In genomic region chr18:6682437-6683111, GRCh38 we compare ENCODE assay signal across 1 cellular context.
TF ChIP-seq lines count a peak whose summit lies in the region.

No MANE protein-coding gene starts in this region.

TF ChIP-seq in K562, 482 proteins besides CTCF, POLR2A, EP300 and RAD21 (continued from another document and continues in another):
- no peak for TF ChIP-seq TSHZ1 (CRISPR knock-in tag; IDR thresholded peaks at IDR 0.05)
- no peak; the same call in 1 of the 2 replicates for TF ChIP-seq HDAC8 (tag; IDR thresholded peaks at IDR 0.05)
- no peak for TF ChIP-seq ZNF778 (CRISPR knock-in tag; IDR thresholded peaks at IDR 0.05)
- no peak for TF ChIP-seq HNRNPUL1 (IDR thresholded peaks at IDR 0.05; ENCODE audit: low read length)
- TF ChIP-seq LARP7 (IDR thresholded peaks at IDR 0.05) = no peak
- no peak for TF ChIP-seq ZNF311 (CRISPR knock-in tag; IDR thresholded peaks at IDR 0.05)
- no peak for TF ChIP-seq BRF2 (IDR thresholded peaks at IDR 0.05; ENCODE audit: borderline replicate concordance, insufficient read depth, insufficient read length)
- TF ChIP-seq ADNP (tag; IDR thresholded peaks at IDR 0.05) = peak; percentile 80
- peak; percentile 43; the same call in 1 of the 2 replicates for TF ChIP-seq HDAC2 (IDR thresholded peaks at IDR 0.05)
- TF ChIP-seq ETV5 (CRISPR knock-in tag; IDR thresholded peaks at IDR 0.05; ENCODE audit: low read depth) = no peak
- TF ChIP-seq, protein P1, sequence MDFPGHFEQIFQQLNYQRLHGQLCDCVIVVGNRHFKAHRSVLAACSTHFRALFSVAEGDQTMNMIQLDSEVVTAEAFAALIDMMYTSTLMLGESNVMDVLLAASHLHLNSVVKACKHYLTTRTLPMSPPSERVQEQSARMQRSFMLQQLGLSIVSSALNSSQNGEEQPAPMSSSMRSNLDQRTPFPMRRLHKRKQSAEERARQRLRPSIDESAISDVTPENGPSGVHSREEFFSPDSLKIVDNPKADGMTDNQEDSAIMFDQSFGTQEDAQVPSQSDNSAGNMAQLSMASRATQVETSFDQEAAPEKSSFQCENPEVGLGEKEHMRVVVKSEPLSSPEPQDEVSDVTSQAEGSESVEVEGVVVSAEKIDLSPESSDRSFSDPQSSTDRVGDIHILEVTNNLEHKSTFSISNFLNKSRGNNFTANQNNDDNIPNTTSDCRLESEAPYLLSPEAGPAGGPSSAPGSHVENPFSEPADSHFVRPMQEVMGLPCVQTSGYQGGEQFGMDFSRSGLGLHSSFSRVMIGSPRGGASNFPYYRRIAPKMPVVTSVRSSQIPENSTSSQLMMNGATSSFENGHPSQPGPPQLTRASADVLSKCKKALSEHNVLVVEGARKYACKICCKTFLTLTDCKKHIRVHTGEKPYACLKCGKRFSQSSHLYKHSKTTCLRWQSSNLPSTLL (IDR thresholded peaks at IDR 0.05) = no peak
- TF ChIP-seq FOXA1 (IDR thresholded peaks at IDR 0.05; ENCODE audit: borderline replicate concordance) = no peak
- no peak for TF ChIP-seq CBX2 (IDR thresholded peaks at IDR 0.05; ENCODE audit: insufficient read depth, low read length, poor library complexity, severe bottlenecking)
- no peak for TF ChIP-seq ELF4 (CRISPR knock-in tag; IDR thresholded peaks at IDR 0.05)
- peak in 1 of 2 experiments; percentile 29; a peak in 1 of 4 replicates for TF ChIP-seq SIN3A (IDR thresholded peaks at IDR 0.05; ENCODE audit: borderline replicate concordance in 2 of 2, control insufficient read depth in 1 of 2, low read depth in 2 of 2, low read length in 2 of 2)
- TF ChIP-seq FOSL1 (tag; conservative IDR thresholded peaks at IDR 0.05) = no peak
- no peak for TF ChIP-seq TCFL5 (CRISPR knock-in tag; conservative IDR thresholded peaks at IDR 0.05)
- TF ChIP-seq MTA2 (IDR thresholded peaks at IDR 0.05; ENCODE audit: low read depth) = no peak
- TF ChIP-seq, protein P2, sequence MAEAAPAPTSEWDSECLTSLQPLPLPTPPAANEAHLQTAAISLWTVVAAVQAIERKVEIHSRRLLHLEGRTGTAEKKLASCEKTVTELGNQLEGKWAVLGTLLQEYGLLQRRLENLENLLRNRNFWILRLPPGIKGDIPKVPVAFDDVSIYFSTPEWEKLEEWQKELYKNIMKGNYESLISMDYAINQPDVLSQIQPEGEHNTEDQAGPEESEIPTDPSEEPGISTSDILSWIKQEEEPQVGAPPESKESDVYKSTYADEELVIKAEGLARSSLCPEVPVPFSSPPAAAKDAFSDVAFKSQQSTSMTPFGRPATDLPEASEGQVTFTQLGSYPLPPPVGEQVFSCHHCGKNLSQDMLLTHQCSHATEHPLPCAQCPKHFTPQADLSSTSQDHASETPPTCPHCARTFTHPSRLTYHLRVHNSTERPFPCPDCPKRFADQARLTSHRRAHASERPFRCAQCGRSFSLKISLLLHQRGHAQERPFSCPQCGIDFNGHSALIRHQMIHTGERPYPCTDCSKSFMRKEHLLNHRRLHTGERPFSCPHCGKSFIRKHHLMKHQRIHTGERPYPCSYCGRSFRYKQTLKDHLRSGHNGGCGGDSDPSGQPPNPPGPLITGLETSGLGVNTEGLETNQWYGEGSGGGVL (CRISPR knock-in tag; IDR thresholded peaks at IDR 0.05) = no peak
- no peak for TF ChIP-seq NR4A1 (CRISPR knock-in tag; IDR thresholded peaks at IDR 0.05)
- peak; percentile 77; the same call in 1 of the 2 replicates for TF ChIP-seq NR4A1 (tag; IDR thresholded peaks at IDR 0.05)
- no peak for TF ChIP-seq FIP1L1 (IDR thresholded peaks at IDR 0.05; ENCODE audit: low read depth, low read length, poor library complexity, severe bottlenecking)
- no peak for TF ChIP-seq PHF8 (IDR thresholded peaks at IDR 0.05; ENCODE audit: borderline replicate concordance, low read length)
- TF ChIP-seq MYC (IDR thresholded peaks at IDR 0.05; ENCODE audit: low read depth, low read length) = peak; percentile 71; the same call in 1 of the 2 replicates
- peak; percentile 52; the same call in 1 of the 2 replicates for TF ChIP-seq MYC (CRISPR knock-in tag; IDR thresholded peaks at IDR 0.05; ENCODE audit: borderline replicate concordance, low read depth)
- no peak for TF ChIP-seq NCOR1 (IDR thresholded peaks at IDR 0.05)
- no peak for TF ChIP-seq RAD51 (IDR thresholded peaks at IDR 0.05; ENCODE audit: borderline replicate concordance, low read depth)
- TF ChIP-seq IRF2 (CRISPR knock-in tag; IDR thresholded peaks at IDR 0.05) = no peak
- TF ChIP-seq RBBP5 (IDR thresholded peaks at IDR 0.05; ENCODE audit: borderline replicate concordance, insufficient read depth, low read length, poor library complexity, severe bottlenecking) = peak; percentile 76
- no peak for TF ChIP-seq PPARD (CRISPR knock-in tag; IDR thresholded peaks at IDR 0.05)
- no peak for TF ChIP-seq ZNF436 (CRISPR knock-in tag; IDR thresholded peaks at IDR 0.05)
- TF ChIP-seq ZNF140 (CRISPR knock-in tag; IDR thresholded peaks at IDR 0.05) = no peak
- TF ChIP-seq, protein P3, sequence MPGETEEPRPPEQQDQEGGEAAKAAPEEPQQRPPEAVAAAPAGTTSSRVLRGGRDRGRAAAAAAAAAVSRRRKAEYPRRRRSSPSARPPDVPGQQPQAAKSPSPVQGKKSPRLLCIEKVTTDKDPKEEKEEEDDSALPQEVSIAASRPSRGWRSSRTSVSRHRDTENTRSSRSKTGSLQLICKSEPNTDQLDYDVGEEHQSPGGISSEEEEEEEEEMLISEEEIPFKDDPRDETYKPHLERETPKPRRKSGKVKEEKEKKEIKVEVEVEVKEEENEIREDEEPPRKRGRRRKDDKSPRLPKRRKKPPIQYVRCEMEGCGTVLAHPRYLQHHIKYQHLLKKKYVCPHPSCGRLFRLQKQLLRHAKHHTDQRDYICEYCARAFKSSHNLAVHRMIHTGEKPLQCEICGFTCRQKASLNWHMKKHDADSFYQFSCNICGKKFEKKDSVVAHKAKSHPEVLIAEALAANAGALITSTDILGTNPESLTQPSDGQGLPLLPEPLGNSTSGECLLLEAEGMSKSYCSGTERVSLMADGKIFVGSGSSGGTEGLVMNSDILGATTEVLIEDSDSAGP (CRISPR knock-in tag; IDR thresholded peaks at IDR 0.05) = peak; percentile 79
- no peak for TF ChIP-seq KLF13 (tag; IDR thresholded peaks at IDR 0.05; ENCODE audit: borderline replicate concordance, low read depth)
- TF ChIP-seq ZC3H8 (IDR thresholded peaks at IDR 0.05) = no peak
- peak; percentile 94 for TF ChIP-seq BACH1 (tag; IDR thresholded peaks at IDR 0.05)
- TF ChIP-seq ZNF263 (CRISPR knock-in tag; IDR thresholded peaks at IDR 0.05; ENCODE audit: borderline replicate concordance) = peak; percentile 15; the same call in 1 of the 2 replicates
- TF ChIP-seq, protein P4, sequence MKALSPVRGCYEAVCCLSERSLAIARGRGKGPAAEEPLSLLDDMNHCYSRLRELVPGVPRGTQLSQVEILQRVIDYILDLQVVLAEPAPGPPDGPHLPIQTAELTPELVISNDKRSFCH (CRISPR knock-in tag; IDR thresholded peaks at IDR 0.05) = no peak
- TF ChIP-seq, protein P4 (tag; IDR thresholded peaks at IDR 0.05) = peak; percentile 73; the same call in 1 of the 2 replicates
- no peak for TF ChIP-seq EZH2 (IDR thresholded peaks at IDR 0.05; ENCODE audit: borderline replicate concordance, low read depth, low read length)
- TF ChIP-seq, protein P5, sequence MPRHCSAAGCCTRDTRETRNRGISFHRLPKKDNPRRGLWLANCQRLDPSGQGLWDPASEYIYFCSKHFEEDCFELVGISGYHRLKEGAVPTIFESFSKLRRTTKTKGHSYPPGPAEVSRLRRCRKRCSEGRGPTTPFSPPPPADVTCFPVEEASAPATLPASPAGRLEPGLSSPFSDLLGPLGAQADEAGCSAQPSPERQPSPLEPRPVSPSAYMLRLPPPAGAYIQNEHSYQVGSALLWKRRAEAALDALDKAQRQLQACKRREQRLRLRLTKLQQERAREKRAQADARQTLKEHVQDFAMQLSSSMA (CRISPR knock-in tag; IDR thresholded peaks at IDR 0.05) = no peak
- TF ChIP-seq KDM2B (CRISPR knock-in tag; IDR thresholded peaks at IDR 0.05) = 0 out of 2 replicates have a peak, but pooled peaks have one; percentile 34
- TF ChIP-seq SRSF3 (IDR thresholded peaks at IDR 0.05; ENCODE audit: insufficient read depth, low read length) = no peak
- TF ChIP-seq, protein P6, sequence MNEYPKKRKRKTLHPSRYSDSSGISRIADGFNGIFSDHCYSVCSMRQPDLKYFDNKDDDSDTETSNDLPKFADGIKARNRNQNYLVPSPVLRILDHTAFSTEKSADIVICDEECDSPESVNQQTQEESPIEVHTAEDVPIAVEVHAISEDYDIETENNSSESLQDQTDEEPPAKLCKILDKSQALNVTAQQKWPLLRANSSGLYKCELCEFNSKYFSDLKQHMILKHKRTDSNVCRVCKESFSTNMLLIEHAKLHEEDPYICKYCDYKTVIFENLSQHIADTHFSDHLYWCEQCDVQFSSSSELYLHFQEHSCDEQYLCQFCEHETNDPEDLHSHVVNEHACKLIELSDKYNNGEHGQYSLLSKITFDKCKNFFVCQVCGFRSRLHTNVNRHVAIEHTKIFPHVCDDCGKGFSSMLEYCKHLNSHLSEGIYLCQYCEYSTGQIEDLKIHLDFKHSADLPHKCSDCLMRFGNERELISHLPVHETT (CRISPR knock-in tag; conservative IDR thresholded peaks at IDR 0.05 in 1 of 2, IDR thresholded peaks at IDR 0.05 in 1 of 2) = no peak
- TF ChIP-seq TFAM (CRISPR knock-in tag; conservative IDR thresholded peaks at IDR 0.05) = no peak
- no peak for TF ChIP-seq POLR3A (IDR thresholded peaks at IDR 0.05; ENCODE audit: borderline replicate concordance, extremely low read depth, insufficient read depth, insufficient read length)
- TF ChIP-seq THRB (CRISPR knock-in tag; conservative IDR thresholded peaks at IDR 0.05) = no peak
- TF ChIP-seq MAFF (IDR thresholded peaks at IDR 0.05; ENCODE audit: low read length) = peak; percentile 86
- TF ChIP-seq, protein P7, sequence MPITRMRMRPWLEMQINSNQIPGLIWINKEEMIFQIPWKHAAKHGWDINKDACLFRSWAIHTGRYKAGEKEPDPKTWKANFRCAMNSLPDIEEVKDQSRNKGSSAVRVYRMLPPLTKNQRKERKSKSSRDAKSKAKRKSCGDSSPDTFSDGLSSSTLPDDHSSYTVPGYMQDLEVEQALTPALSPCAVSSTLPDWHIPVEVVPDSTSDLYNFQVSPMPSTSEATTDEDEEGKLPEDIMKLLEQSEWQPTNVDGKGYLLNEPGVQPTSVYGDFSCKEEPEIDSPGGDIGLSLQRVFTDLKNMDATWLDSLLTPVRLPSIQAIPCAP (CRISPR knock-in tag; IDR thresholded peaks at IDR 0.05; ENCODE audit: borderline replicate concordance) = no peak
- no peak for TF ChIP-seq POLR2B (IDR thresholded peaks at IDR 0.05; ENCODE audit: low read depth, partially characterized antibody)
- TF ChIP-seq ZNF766 (CRISPR knock-in tag; conservative IDR thresholded peaks at IDR 0.05) = peak; percentile 31; the same call in 1 of the 2 replicates
- TF ChIP-seq, protein P8, sequence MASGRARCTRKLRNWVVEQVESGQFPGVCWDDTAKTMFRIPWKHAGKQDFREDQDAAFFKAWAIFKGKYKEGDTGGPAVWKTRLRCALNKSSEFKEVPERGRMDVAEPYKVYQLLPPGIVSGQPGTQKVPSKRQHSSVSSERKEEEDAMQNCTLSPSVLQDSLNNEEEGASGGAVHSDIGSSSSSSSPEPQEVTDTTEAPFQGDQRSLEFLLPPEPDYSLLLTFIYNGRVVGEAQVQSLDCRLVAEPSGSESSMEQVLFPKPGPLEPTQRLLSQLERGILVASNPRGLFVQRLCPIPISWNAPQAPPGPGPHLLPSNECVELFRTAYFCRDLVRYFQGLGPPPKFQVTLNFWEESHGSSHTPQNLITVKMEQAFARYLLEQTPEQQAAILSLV (tag; IDR thresholded peaks at IDR 0.05) = no peak
- no peak for TF ChIP-seq ERF (CRISPR knock-in tag; IDR thresholded peaks at IDR 0.05)
- TF ChIP-seq CHD1 (IDR thresholded peaks at IDR 0.05; ENCODE audit: low read length) = peak; percentile 50
- TF ChIP-seq BRD9 (IDR thresholded peaks at IDR 0.05; ENCODE audit: low read depth, partially characterized antibody) = no peak
- TF ChIP-seq L3MBTL2 (IDR thresholded peaks at IDR 0.05) = peak; percentile 74
- no peak for TF ChIP-seq ZBTB17 (CRISPR knock-in tag; IDR thresholded peaks at IDR 0.05)
- TF ChIP-seq CHD4 (IDR thresholded peaks at IDR 0.05; ENCODE audit: insufficient read depth, insufficient replicate concordance, low read depth, low read length, poor library complexity, severe bottlenecking) = peak; percentile 93
